Comparison of ENCODE assay signal across 8 cellular contexts in genomic region chr1:207750901-207751300, GRCh38. TPM values are rescaled to one million over a fixed set of nuclear protein-coding genes. Genes with fewer than 3 reads are reported as not detected.
DNase-seq lines count a peak whose midpoint lies in the region; ATAC-seq and TF ChIP-seq lines count a peak whose summit lies in the region.

No MANE protein-coding gene starts in this region.

- H3K9ac ChIP-seq in GM23248 = peak overlapping the region; percentile 80

- in situ Hi-C loops in GM23248 (cut with MboI) = no loop called here

- no peaks in the 10 kb centered on the region for H3K27me3 ChIP-seq in GM23248 (replicated peaks; ENCODE audit: insufficient read depth)
- H3K27me3 ChIP-seq in RWPE2 (ENCODE audit: insufficient read depth, poor library complexity, severe bottlenecking) = no peaks in the 10 kb centered on the region

- H3K79me2 ChIP-seq in GM23248 (ENCODE audit: insufficient read depth) = peaks cover 38% of the 10 kb centered on the region

- H3K4me3 ChIP-seq in GM23248 (peak overlapping the region; percentile 95), RWPE2 (ENCODE audit: severe bottlenecking) (peak overlapping the region; percentile 79), fibroblast of villous mesenchyme (ENCODE audit: low read depth, low read length) (peak overlapping the region; percentile 95), skeletal muscle cell (ENCODE audit: low read depth, low read length) (peak overlapping the region; percentile 94)

- peak overlapping the region; percentile 74 for H3K27ac ChIP-seq in GM23248
- H3K27ac ChIP-seq in RWPE2 (ENCODE audit: poor library complexity, severe bottlenecking) = peak overlapping the region; percentile 73

- H3K36me3 ChIP-seq in GM23248 (ENCODE audit: low read depth) (no peaks in the 10 kb centered on the region), RWPE2 (ENCODE audit: low read depth) (no peaks in the 10 kb centered on the region)

- H3K9me3 ChIP-seq in GM23248 (ENCODE audit: low read depth) (no peaks in the 10 kb centered on the region), RWPE2 (ENCODE audit: severe bottlenecking) (no peaks in the 10 kb centered on the region)

- peak overlapping the region; percentile 91 for H2AFZ ChIP-seq in GM23248

- H3K9me2 ChIP-seq in GM23248 (ENCODE audit: insufficient read depth) = no peaks in the 10 kb centered on the region

- peak; percentile 1 for DNase-seq in GM23248
- no peak for DNase-seq in RWPE2 (ENCODE audit: low spot score)
- DNase-seq in fibroblast of villous mesenchyme (ENCODE audit: low read depth) = no peak
- DNase-seq in skeletal muscle cell (ENCODE audit: low read depth) = no peak
- DNase-seq in kidney glomerular epithelial cell (lab: John Stamatoyannopoulos, UW) = no peak
- no peak for DNase-seq in posterior cingulate gyrus
- no peak for DNase-seq in stimulated activated CD4-positive, alpha-beta T cell treated with anti-CD3 and anti-CD28 coated beads, Interleukin-4, amount 100 ng/mL, for 1 hour

- H4K20me1 ChIP-seq in GM23248 (ENCODE audit: insufficient read depth) = 0 out of 2 replicates have a peak, but pooled peaks cover 6% of the 10 kb centered on the region

- 70 to 76% methylated on average over 5 of the region's 5 CpGs for WGBS in GM23248 (ENCODE audit: low coverage in 1 of 2, low lambda C conversion rate in 2 of 2, missing lambda C conversion rate in 2 of 2), 2 experiments

- H3K4me1 ChIP-seq in GM23248 (ENCODE audit: insufficient read depth) (peaks cover 26% of the 10 kb centered on the region), RWPE2 (ENCODE audit: insufficient read depth, poor library complexity, severe bottlenecking) (peaks cover 16% of the 10 kb centered on the region)

- H3F3A ChIP-seq in GM23248 (ENCODE audit: insufficient read depth) = peaks cover 5% of the 10 kb centered on the region; the same call in 1 of the 2 replicates

- ATAC-seq in RWPE2 (ENCODE audit: low read depth) = no peak
- ATAC-seq in GM19467 (IDR thresholded peaks at IDR 0.05; ENCODE audit: unreplicated experiment) = no peak

- intact Hi-C loops in posterior cingulate gyrus (cut with DNase I) = loop anchor here (5.0 kb wide), 2 partner anchors 46 to 116 kb away; no protein-coding TSS in a partner anchor

- TF ChIP-seq CTCF in RWPE2 (IDR thresholded peaks at IDR 0.05; ENCODE audit: poor library complexity, severe bottlenecking) (no peak), fibroblast of villous mesenchyme (IDR thresholded peaks at IDR 0.05; ENCODE audit: insufficient read depth, low read depth, low read length) (no peak)

- H3K4me2 ChIP-seq in GM23248 (ENCODE audit: unreplicated experiment) = peak overlapping the region; percentile 70

RNA-seq across cellular contexts. Expression of gene CD46, which starts 1.0 kb away (rescaled TPM):
- 49.2 and 54.3 TPM in 2 replicates for total RNA-seq in GM23248 (2014; rRNA removed; shearing (Covaris generic))
- polyA plus RNA-seq in GM23248 (2016; fragmentation: Nextera tagmentation; extraction: Ambion mirVana) = 110 and 117 TPM in 2 replicates
- total RNA-seq in fibroblast of villous mesenchyme = 107 and 153 TPM in 2 replicates
